8 cellular contexts compared by ENCODE assay signal in the genomic region with DNA sequence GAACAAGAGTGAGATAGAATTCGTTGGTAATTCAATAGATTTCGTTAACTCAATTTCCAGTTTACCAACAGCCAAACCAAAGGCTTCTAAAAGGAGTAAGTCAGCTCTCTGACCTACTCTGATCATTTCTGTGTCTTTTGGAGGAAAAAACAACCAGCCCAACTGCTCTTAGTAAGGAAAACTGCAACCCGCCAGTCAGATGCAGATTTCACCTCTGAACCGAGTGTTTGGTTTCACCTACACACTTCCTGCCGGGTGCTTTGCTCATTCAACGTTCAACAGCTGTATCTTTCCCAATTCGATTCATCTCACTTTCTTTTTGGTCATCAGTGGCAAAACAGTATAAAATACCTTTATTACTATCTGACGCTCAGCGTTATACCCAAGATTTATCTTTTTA. TPM values are rescaled to one million over a fixed set of nuclear protein-coding genes. Genes with fewer than 3 reads are reported as not detected.
DNase-seq lines count a peak whose midpoint lies in the region; ATAC-seq and TF ChIP-seq lines count a peak whose summit lies in the region.

No MANE protein-coding gene starts in this region.

- H3K4me2 ChIP-seq in osteoblast (ENCODE audit: insufficient read depth, low read length): peak overlapping the region; percentile 26

- H3K9me3 ChIP-seq in osteoblast (ENCODE audit: low read depth, low read length): no peaks in the 10 kb centered on the region
- H3K9me3 ChIP-seq in thyroid gland: no peaks in the 10 kb centered on the region

- POLR2A ChIA-PET in activated CD8-positive, alpha-beta T cell treated with anti-CD3 and anti-CD28 coated beads for 36 hours (lab: Charles Lee): interaction anchor here (0.9 to 9.5 kb wide), 9 partner anchors 14 to 92 kb away, joined by 3 to 127 read pairs (median 6); a partner anchor contains a TSS

- H3K27ac ChIP-seq in osteoblast (ENCODE audit: low read depth, low read length) (no peak overlapping the region), thyroid gland (peak overlapping the region in 1 of 3 donors; percentile 74)

- no peaks in the 10 kb centered on the region for H3K27me3 Mint-ChIP-seq in activated CD8-positive, alpha-beta T cell treated with anti-CD3 and anti-CD28 coated beads for 36 hours

- peak; percentile 53 for ATAC-seq in GM18870 (IDR thresholded peaks at IDR 0.05; ENCODE audit: unreplicated experiment)
- peak; percentile 48 for ATAC-seq in HG03064 (IDR thresholded peaks at IDR 0.05; ENCODE audit: low read depth, unreplicated experiment)
- peak; percentile 67 for ATAC-seq in activated CD8-positive, alpha-beta T cell treated with anti-CD3 and anti-CD28 coated beads for 36 hours
- no peak for ATAC-seq in GM21619 (IDR thresholded peaks at IDR 0.05; ENCODE audit: unreplicated experiment)
- no peak for ATAC-seq in HG03280 (IDR thresholded peaks at IDR 0.05; ENCODE audit: unreplicated experiment)

- peak overlapping the region; percentile 96 for H3K27ac Mint-ChIP-seq in activated CD8-positive, alpha-beta T cell treated with anti-CD3 and anti-CD28 coated beads for 36 hours

- H3K4me3 ChIP-seq in osteoblast (ENCODE audit: insufficient read depth, low read length) (no peak overlapping the region), thyroid gland (replicated peaks in 1 of 3) (no peak overlapping the region)

- CTCF ChIA-PET in activated CD8-positive, alpha-beta T cell treated with anti-CD3 and anti-CD28 coated beads for 36 hours (lab: Charles Lee): interaction anchor here (1.0 to 2.4 kb wide), 5 partner anchors 19 to 92 kb away, joined by 3 to 9 read pairs (median 3); no protein-coding TSS in a partner anchor

- no peak for TF ChIP-seq POLR2A in thyroid gland (IDR thresholded peaks at IDR 0.05)

- peaks cover 21% of the 10 kb centered on the region for H3K4me1 ChIP-seq in osteoblast (ENCODE audit: insufficient read depth, low read length)
- H3K4me1 ChIP-seq in thyroid gland: peaks cover 0 to 3% of the 10 kb centered on the region in 2 donors

- H3K9me3 Mint-ChIP-seq in activated CD8-positive, alpha-beta T cell treated with anti-CD3 and anti-CD28 coated beads for 36 hours: no peaks in the 10 kb centered on the region

- H3K36me3 Mint-ChIP-seq in activated CD8-positive, alpha-beta T cell treated with anti-CD3 and anti-CD28 coated beads for 36 hours (ENCODE audit: low read depth): peaks cover 2% of the 10 kb centered on the region

- H3K36me3 ChIP-seq in osteoblast (ENCODE audit: insufficient read depth, low read length) (no peaks in the 10 kb centered on the region), thyroid gland (no peaks in the 10 kb centered on the region)

- peak; percentile 77 for DNase-seq in activated CD8-positive, alpha-beta T cell treated with anti-CD3 and anti-CD28 coated beads for 36 hours
- DNase-seq in osteoblast (ENCODE audit: insufficient read length, low spot score, missing footprints) (no peak), T1000 (lab: John Stamatoyannopoulos, UW) (no peak), thyroid gland (no peak)

- H3K4me1 Mint-ChIP-seq in activated CD8-positive, alpha-beta T cell treated with anti-CD3 and anti-CD28 coated beads for 36 hours (ENCODE audit: low read depth): peaks cover 57% of the 10 kb centered on the region

- intact Hi-C loops in activated CD8-positive, alpha-beta T cell treated with anti-CD3 and anti-CD28 coated beads for 36 hours (cut with micrococcal nuclease): loop anchor here (2.0 kb wide), 1 partner anchor 15 kb away; no protein-coding TSS in a partner anchor
- intact Hi-C loops in thyroid gland (cut with DNase I): no loop called here

- H4K20me1 ChIP-seq in osteoblast (ENCODE audit: insufficient read depth, low read length): no peaks in the 10 kb centered on the region

- H3K27me3 ChIP-seq in osteoblast (ENCODE audit: insufficient read depth, low read length) (no peaks in the 10 kb centered on the region), thyroid gland (no peaks in the 10 kb centered on the region)

- no peak for TF ChIP-seq CTCF in activated CD8-positive, alpha-beta T cell treated with anti-CD3 and anti-CD28 coated beads for 36 hours (IDR thresholded peaks at IDR 0.05)
- no peak for TF ChIP-seq CTCF in osteoblast (IDR thresholded peaks at IDR 0.05; ENCODE audit: extremely low read depth, low read depth, low read length)
- no peak for TF ChIP-seq CTCF in thyroid gland (IDR thresholded peaks at IDR 0.05)

- peak overlapping the region; percentile 48 for H2AFZ ChIP-seq in osteoblast (ENCODE audit: low read length)

- peak overlapping the region; percentile 74 for H3K4me3 Mint-ChIP-seq in activated CD8-positive, alpha-beta T cell treated with anti-CD3 and anti-CD28 coated beads for 36 hours

- H3K79me2 ChIP-seq in osteoblast (ENCODE audit: insufficient read depth, low read length): no peaks in the 10 kb centered on the region

- WGBS in thyroid gland, 2 donors: 63 to 79% methylated on average over 9 of the region's 9 CpGs

RNA-seq across cellular contexts. Expression of a gene that starts 24.5 kb away (rescaled TPM):
- total RNA-seq in activated CD8-positive, alpha-beta T cell treated with anti-CD3 and anti-CD28 coated beads for 36 hours: 1,000 to 10,000 TPM; 5,169 to 5,393 TPM
- total RNA-seq in osteoblast (5,120 and 5,652 TPM in 2 replicates), thyroid gland (1,000 to 10,000 TPM in 3 of 4 donors, 100 to 1,000 TPM in 1; 854 to 2,672 (median 1,302) TPM)

RNA-seq across cellular contexts. Expression of a gene that starts 45.0 kb away (rescaled TPM):
- total RNA-seq in activated CD8-positive, alpha-beta T cell treated with anti-CD3 and anti-CD28 coated beads for 36 hours: not detected
- total RNA-seq in osteoblast (under 0.01 TPM in 1 of 2 replicates, not detected in the other), thyroid gland (under 1 TPM in 1 of 4 donors, not detected in 3; 0.11 TPM)

Comparison
In these comparisons a context has a peak if more than half of its experiments do, and no peak if none do; other contexts are left out.
1. ATAC-seq: peak in GM18870 (single experiment), HG03064 (single experiment) and activated CD8-positive, alpha-beta T cell treated with anti-CD3 and anti-CD28 coated beads for 36 hours (single experiment); none in GM21619 (single experiment) and HG03280 (single experiment).